ENCODE assay signal across 8 cellular contexts in genomic region chr16:31200821-31201510, GRCh38. TPM values are rescaled to one million over a fixed set of nuclear protein-coding genes. Genes with fewer than 3 reads are reported as not detected.
A peak's percentile ranks its signal among the peaks of the same experiment; 100 is the strongest.
DNase-seq lines count a peak whose midpoint lies in the region; ATAC-seq, FAIRE-seq and TF ChIP-seq lines count a peak whose summit lies in the region.

No MANE protein-coding gene starts in this region.

- DNase-seq in GM12891 (ENCODE audit: insufficient read length, low spot score), result no peak
- peak; percentile 52 for DNase-seq in RWPE2 (ENCODE audit: low spot score)
- DNase-seq in choroid plexus epithelial cell (ENCODE audit: low read depth), result peak; percentile 23
- peak; percentile 54 to 60 for DNase-seq in trophoblast cell

- no peak overlapping the region for H4K8ac ChIP-seq in trophoblast cell (ENCODE audit: low read depth, low read length)

- no peak overlapping the region for H3K18ac ChIP-seq in trophoblast cell (ENCODE audit: low read length)

- H3K14ac ChIP-seq in trophoblast cell (ENCODE audit: low read length), result no peak overlapping the region

- H3K4me3 ChIP-seq in RWPE2 (ENCODE audit: severe bottlenecking), result peak overlapping the region; percentile 39
- H3K4me3 ChIP-seq in choroid plexus epithelial cell (ENCODE audit: low read depth, low read length), result no peak overlapping the region
- no peak overlapping the region for H3K4me3 ChIP-seq in trophoblast cell (ENCODE audit: low read depth, low read length)

- no peak for TF ChIP-seq POLR2A in GM12891 (IDR thresholded peaks at IDR 0.05; ENCODE audit: low read depth, low read length)

- H3K4me1 ChIP-seq in RWPE2 (ENCODE audit: insufficient read depth, poor library complexity, severe bottlenecking), result peaks cover 11% of the 10 kb centered on the region
- H3K4me1 ChIP-seq in trophoblast cell (ENCODE audit: control insufficient read depth in 1 of 2, insufficient read depth in 2 of 2, low read length in 2 of 2), result peaks cover 9 to 11% of the 10 kb centered on the region in 2 experiments

- H3K4me2 ChIP-seq in trophoblast cell (ENCODE audit: low read length), result no peak overlapping the region

- H3K36me3 ChIP-seq in RWPE2 (ENCODE audit: low read depth) (peaks cover 14% of the 10 kb centered on the region), trophoblast cell (ENCODE audit: control insufficient read depth in 1 of 2, insufficient read depth in 2 of 2, low read length in 2 of 2) (peaks cover 11 to 22% of the 10 kb centered on the region in 2 experiments)

- ATAC-seq in RWPE2 (ENCODE audit: low read depth) (peak; percentile 7; the same call in 2 of the 3 replicates), HG03457 (IDR thresholded peaks at IDR 0.05; ENCODE audit: unreplicated experiment) (no peak), GM18498 (IDR thresholded peaks at IDR 0.05; ENCODE audit: unreplicated experiment) (no peak), HG03039 (IDR thresholded peaks at IDR 0.05; ENCODE audit: unreplicated experiment) (no peak), GM19035 (IDR thresholded peaks at IDR 0.05; ENCODE audit: unreplicated experiment) (no peak)

- no peak overlapping the region for H2AFZ ChIP-seq in trophoblast cell (ENCODE audit: insufficient read depth, low read length, poor library complexity)

- no CpG with 5 or more reads among the region's 7 CpGs for WGBS in trophoblast cell (ENCODE audit: extremely low coverage, insufficient coverage, insufficient read length)

- no peak overlapping the region for H4K91ac ChIP-seq in trophoblast cell (ENCODE audit: low read depth, low read length)

- H3K9me3 ChIP-seq in RWPE2 (ENCODE audit: severe bottlenecking) (no peaks in the 10 kb centered on the region), trophoblast cell (ENCODE audit: insufficient read depth, low read depth, low read length) (peaks cover 4% of the 10 kb centered on the region)

- TF ChIP-seq CTCF in RWPE2 (IDR thresholded peaks at IDR 0.05; ENCODE audit: poor library complexity, severe bottlenecking) (no peak), choroid plexus epithelial cell (conservative IDR thresholded peaks at IDR 0.05; ENCODE audit: low read depth, low read length) (peak; percentile 26)

- no peak overlapping the region for H4K12ac ChIP-seq in trophoblast cell (ENCODE audit: low read depth, low read length)

- H2BK5ac ChIP-seq in trophoblast cell (ENCODE audit: low read depth, low read length, poor library complexity), result no peak overlapping the region

- FAIRE-seq in GM12891 (lab: Jason Lieb, UNC), result peak; percentile 77

- H3K27me3 ChIP-seq in RWPE2 (ENCODE audit: insufficient read depth, poor library complexity, severe bottlenecking), result no peaks in the 10 kb centered on the region
- H3K27me3 ChIP-seq in trophoblast cell (ENCODE audit: insufficient read depth, low read length), result peaks cover 11% of the 10 kb centered on the region

- no peak overlapping the region for H3K9ac ChIP-seq in trophoblast cell (ENCODE audit: low read length)

- H2BK120ac ChIP-seq in trophoblast cell (ENCODE audit: insufficient read depth, low read length, poor library complexity), result no peak overlapping the region

- no peaks in the 10 kb centered on the region for H3K79me1 ChIP-seq in trophoblast cell (ENCODE audit: low read length)

- no peak overlapping the region for H2BK12ac ChIP-seq in trophoblast cell (ENCODE audit: low read length)

- H3K4ac ChIP-seq in trophoblast cell (ENCODE audit: low read depth, low read length), result no peak overlapping the region

- no peak overlapping the region for H2AK5ac ChIP-seq in trophoblast cell (ENCODE audit: low read length)

- no peak overlapping the region for H3K23ac ChIP-seq in trophoblast cell (ENCODE audit: low read length)

- H3K27ac ChIP-seq in RWPE2 (ENCODE audit: poor library complexity, severe bottlenecking), result peak overlapping the region; percentile 39
- H3K27ac ChIP-seq in trophoblast cell (ENCODE audit: low read depth, low read length), result no peak overlapping the region

- no peaks in the 10 kb centered on the region for H3K79me2 ChIP-seq in trophoblast cell (ENCODE audit: control insufficient read depth, insufficient read depth, low read length, poor library complexity)

TF ChIP-seq in GM12891, 5 proteins besides CTCF, POLR2A, EP300 and RAD21:
- TF ChIP-seq POLR2AphosphoS5 (IDR thresholded peaks at IDR 0.05; ENCODE audit: low read depth, low read length) (0 out of 2 replicates have a peak, but pooled peaks have one; percentile 34), TAF1 (IDR thresholded peaks at IDR 0.05; ENCODE audit: low read depth, low read length) (no peak), PAX5 (IDR thresholded peaks at IDR 0.05; ENCODE audit: insufficient read depth, low read length, severe bottlenecking) (no peak), POU2F2 (IDR thresholded peaks at IDR 0.05; ENCODE audit: low read depth, low read length) (0 out of 2 replicates have a peak, but pooled peaks have one; percentile 17), SPI1 (IDR thresholded peaks at IDR 0.05; ENCODE audit: low read depth, low read length) (no peak)

RNA-seq across cellular contexts. Expression of gene PYCARD, which starts 1.6 kb away (rescaled TPM):
- 45.9 TPM for polyA plus RNA-seq in GM12891 (2012; ENCODE audit: low read depth, missing spikeins)
- polyA plus RNA-seq in trophoblast cell (2013), result 4.5 and 4.8 TPM in 2 replicates

RNA-seq across cellular contexts. Expression of gene TRIM72, which starts 13.0 kb away (rescaled TPM):
- 0.01 TPM for polyA plus RNA-seq in GM12891 (2012; ENCODE audit: low read depth, missing spikeins)
- polyA plus RNA-seq in trophoblast cell (2013), result 0.01 TPM in 2 replicates

RNA-seq across cellular contexts. Expression of gene PYDC1, which starts 16.0 kb away (rescaled TPM):
- polyA plus RNA-seq in GM12891 (2012; ENCODE audit: low read depth, missing spikeins), result not detected
- not detected in 2 replicates for polyA plus RNA-seq in trophoblast cell (2013)

RNA-seq across cellular contexts. Expression of gene FUS, which starts 21.0 kb away (rescaled TPM):
- polyA plus RNA-seq in GM12891 (2012; ENCODE audit: low read depth, missing spikeins), result 528 TPM
- polyA plus RNA-seq in trophoblast cell (2013), result 473 and 483 TPM in 2 replicates

RNA-seq across cellular contexts. Expression of gene PRSS36, which starts 51.1 kb away (rescaled TPM):
- 0.35 TPM for polyA plus RNA-seq in GM12891 (2012; ENCODE audit: low read depth, missing spikeins)
- polyA plus RNA-seq in trophoblast cell (2013), result 0.21 and 0.29 TPM in 2 replicates
